Comparison of ENCODE assay signal across 1 cellular context in the genomic region with DNA sequence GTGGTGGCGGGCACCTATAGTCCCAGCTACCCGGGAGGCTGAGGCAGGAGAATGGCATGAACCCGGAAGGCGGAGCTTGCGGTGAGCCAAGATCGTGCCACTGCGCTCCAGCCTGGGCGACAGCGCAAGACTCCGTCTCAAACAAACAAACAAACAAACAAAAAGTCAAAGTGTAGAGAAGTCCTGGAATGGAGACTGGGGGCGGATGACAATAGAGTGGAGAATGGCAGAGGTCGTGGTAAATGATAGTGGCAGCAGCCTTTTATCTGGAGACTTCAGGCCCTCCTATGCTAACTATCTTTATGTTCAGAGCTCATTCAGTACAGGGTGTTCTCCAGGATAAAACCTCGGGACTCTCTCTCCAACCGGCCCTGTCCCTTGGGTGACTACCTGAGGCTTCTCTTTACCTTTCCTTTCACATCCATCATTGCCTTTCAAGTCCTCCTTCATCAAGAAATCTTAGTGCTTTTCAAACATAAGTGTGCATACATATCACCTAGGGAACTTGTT.
TF ChIP-seq lines count a peak whose summit lies in the region.

No MANE protein-coding gene starts in this region.

TF ChIP-seq in K562, 482 proteins besides CTCF, POLR2A, EP300 and RAD21 (continued from another document and continues in another):
- TF ChIP-seq, protein P1, sequence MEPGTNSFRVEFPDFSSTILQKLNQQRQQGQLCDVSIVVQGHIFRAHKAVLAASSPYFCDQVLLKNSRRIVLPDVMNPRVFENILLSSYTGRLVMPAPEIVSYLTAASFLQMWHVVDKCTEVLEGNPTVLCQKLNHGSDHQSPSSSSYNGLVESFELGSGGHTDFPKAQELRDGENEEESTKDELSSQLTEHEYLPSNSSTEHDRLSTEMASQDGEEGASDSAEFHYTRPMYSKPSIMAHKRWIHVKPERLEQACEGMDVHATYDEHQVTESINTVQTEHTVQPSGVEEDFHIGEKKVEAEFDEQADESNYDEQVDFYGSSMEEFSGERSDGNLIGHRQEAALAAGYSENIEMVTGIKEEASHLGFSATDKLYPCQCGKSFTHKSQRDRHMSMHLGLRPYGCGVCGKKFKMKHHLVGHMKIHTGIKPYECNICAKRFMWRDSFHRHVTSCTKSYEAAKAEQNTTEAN (CRISPR knock-in tag; IDR thresholded peaks at IDR 0.05), result no peak
- TF ChIP-seq NEUROD1 (IDR thresholded peaks at IDR 0.05; ENCODE audit: borderline replicate concordance, low read depth, low read length, partially characterized antibody) (peak; percentile 70), ARID3B (CRISPR knock-in tag; IDR thresholded peaks at IDR 0.05; ENCODE audit: borderline replicate concordance) (no peak), ZNF41 (CRISPR knock-in tag; conservative IDR thresholded peaks at IDR 0.05) (0 out of 2 replicates have a peak, but pooled peaks have one; percentile 28), CHD2 (IDR thresholded peaks at IDR 0.05; ENCODE audit: low read depth, low read length) (no peak), HIVEP1 (CRISPR knock-in tag; IDR thresholded peaks at IDR 0.05) (peak; percentile 41; the same call in 1 of the 2 replicates), TCF7 (IDR thresholded peaks at IDR 0.05; ENCODE audit: borderline replicate concordance) (peak; percentile 81; the same call in 1 of the 2 replicates), GTF2E2 (tag; IDR thresholded peaks at IDR 0.05) (no peak), ZNF583 (CRISPR knock-in tag; IDR thresholded peaks at IDR 0.05) (peak; percentile 79), IFI16 (CRISPR knock-in tag; IDR thresholded peaks at IDR 0.05) (no peak), HCFC1 (IDR thresholded peaks at IDR 0.05; ENCODE audit: low read depth, low read length) (no peak), HMG20B (CRISPR knock-in tag; IDR thresholded peaks at IDR 0.05) (no peak), UBTF (IDR thresholded peaks at IDR 0.05; ENCODE audit: borderline replicate concordance in 1 of 2, low read depth in 2 of 2, low read length in 2 of 2) (no peak), CBFA2T2 (conservative IDR thresholded peaks at IDR 0.05) (peak; percentile 99), TRIM24 (IDR thresholded peaks at IDR 0.05) (peak; percentile 96), NCOA2 (IDR thresholded peaks at IDR 0.05; ENCODE audit: partially characterized antibody in 2 of 2) (no peak), TCFL5 (CRISPR knock-in tag; conservative IDR thresholded peaks at IDR 0.05) (no peak), FOXP4 (CRISPR knock-in tag; IDR thresholded peaks at IDR 0.05; ENCODE audit: borderline replicate concordance) (no peak), NR2C1 (IDR thresholded peaks at IDR 0.05) (peak; percentile 68; the same call in 1 of the 2 replicates), NR2C1 (tag; IDR thresholded peaks at IDR 0.05) (peak; percentile 78), SRSF1 (IDR thresholded peaks at IDR 0.05; ENCODE audit: low read depth, low read length) (no peak), XRCC4 (IDR thresholded peaks at IDR 0.05; ENCODE audit: extremely low read depth, insufficient read depth, insufficient read length) (no peak), BCL6 (CRISPR knock-in tag; IDR thresholded peaks at IDR 0.05) (no peak), KHSRP (IDR thresholded peaks at IDR 0.05) (peak; percentile 93), HDAC8 (tag; IDR thresholded peaks at IDR 0.05) (no peak), FOXJ2 (tag; IDR thresholded peaks at IDR 0.05) (0 out of 2 replicates have a peak, but pooled peaks have one; percentile 38), TSC22D4 (tag; IDR thresholded peaks at IDR 0.05) (no peak), ZNF318 (IDR thresholded peaks at IDR 0.05; ENCODE audit: borderline replicate concordance in 1 of 2, low read depth in 1 of 2) (no peak), ELF2 (CRISPR knock-in tag; IDR thresholded peaks at IDR 0.05) (no peak)
- TF ChIP-seq, protein P2, sequence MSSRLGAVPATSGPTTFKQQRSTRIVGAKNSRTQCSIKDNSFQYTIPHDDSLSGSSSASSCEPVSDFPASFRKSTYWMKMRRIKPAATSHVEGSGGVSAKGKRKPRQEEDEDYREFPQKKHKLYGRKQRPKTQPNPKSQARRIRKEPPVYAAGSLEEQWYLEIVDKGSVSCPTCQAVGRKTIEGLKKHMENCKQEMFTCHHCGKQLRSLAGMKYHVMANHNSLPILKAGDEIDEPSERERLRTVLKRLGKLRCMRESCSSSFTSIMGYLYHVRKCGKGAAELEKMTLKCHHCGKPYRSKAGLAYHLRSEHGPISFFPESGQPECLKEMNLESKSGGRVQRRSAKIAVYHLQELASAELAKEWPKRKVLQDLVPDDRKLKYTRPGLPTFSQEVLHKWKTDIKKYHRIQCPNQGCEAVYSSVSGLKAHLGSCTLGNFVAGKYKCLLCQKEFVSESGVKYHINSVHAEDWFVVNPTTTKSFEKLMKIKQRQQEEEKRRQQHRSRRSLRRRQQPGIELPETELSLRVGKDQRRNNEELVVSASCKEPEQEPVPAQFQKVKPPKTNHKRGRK (tag; IDR thresholded peaks at IDR 0.05), result no peak
- TF ChIP-seq, protein P3, sequence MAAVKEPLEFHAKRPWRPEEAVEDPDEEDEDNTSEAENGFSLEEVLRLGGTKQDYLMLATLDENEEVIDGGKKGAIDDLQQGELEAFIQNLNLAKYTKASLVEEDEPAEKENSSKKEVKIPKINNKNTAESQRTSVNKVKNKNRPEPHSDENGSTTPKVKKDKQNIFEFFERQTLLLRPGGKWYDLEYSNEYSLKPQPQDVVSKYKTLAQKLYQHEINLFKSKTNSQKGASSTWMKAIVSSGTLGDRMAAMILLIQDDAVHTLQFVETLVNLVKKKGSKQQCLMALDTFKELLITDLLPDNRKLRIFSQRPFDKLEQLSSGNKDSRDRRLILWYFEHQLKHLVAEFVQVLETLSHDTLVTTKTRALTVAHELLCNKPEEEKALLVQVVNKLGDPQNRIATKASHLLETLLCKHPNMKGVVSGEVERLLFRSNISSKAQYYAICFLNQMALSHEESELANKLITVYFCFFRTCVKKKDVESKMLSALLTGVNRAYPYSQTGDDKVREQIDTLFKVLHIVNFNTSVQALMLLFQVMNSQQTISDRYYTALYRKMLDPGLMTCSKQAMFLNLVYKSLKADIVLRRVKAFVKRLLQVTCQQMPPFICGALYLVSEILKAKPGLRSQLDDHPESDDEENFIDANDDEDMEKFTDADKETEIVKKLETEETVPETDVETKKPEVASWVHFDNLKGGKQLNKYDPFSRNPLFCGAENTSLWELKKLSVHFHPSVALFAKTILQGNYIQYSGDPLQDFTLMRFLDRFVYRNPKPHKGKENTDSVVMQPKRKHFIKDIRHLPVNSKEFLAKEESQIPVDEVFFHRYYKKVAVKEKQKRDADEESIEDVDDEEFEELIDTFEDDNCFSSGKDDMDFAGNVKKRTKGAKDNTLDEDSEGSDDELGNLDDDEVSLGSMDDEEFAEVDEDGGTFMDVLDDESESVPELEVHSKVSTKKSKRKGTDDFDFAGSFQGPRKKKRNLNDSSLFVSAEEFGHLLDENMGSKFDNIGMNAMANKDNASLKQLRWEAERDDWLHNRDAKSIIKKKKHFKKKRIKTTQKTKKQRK (IDR thresholded peaks at IDR 0.05; ENCODE audit: borderline replicate concordance, low read depth, low read length), result no peak
